In the genomic region with DNA sequence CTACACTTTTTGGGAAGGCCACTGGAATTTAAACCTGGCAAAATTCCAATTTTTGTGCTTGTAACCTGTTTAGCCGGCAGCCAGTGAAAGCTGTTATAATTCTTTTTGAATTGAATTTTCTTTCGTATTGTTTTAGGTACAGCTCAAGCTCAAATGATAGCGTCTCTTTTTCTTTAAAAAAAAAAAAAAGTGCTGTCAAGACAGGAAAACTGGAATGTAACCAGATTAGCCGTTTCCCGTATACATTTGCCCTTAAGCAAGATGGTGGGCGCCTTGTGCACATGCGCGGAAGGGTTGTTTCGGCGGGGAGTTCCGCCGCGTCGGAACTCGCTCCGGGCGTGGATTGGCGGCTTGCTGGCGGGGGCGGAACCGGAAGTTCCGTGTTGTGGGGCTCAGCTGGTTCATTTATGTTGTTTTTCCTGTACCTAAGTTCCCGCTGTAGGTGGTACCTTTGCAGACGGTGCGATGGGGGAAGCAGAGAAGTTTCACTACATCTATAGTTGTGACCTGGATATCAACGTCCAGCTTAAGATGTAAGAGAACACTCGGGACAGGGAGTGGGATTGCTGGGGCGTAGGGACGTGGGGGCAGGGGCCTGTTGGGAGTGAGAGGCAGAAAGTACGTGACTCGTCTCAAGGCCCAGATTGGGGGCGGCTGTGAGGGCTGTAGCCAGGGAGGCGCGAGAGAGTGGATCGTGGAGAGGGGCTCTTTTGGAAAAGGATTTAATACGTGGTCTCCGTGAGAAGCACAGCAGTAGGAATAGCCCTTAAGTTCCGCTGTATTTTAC, we compare ENCODE assay signal across 8 cellular contexts. TPM values are rescaled to one million over a fixed set of nuclear protein-coding genes. Genes with fewer than 3 reads are reported as not detected.
DNase-seq lines count a peak whose midpoint lies in the region; ATAC-seq and TF ChIP-seq lines count a peak whose summit lies in the region.

A gene (plus strand): TSS at position 408 of the 787 bp plus-strand sequence. CDS start 58 bp downstream, at position 466.

- H3K9me3 ChIP-seq in PC-3 (ENCODE audit: low read length) = no peaks in the 10 kb centered on the region
- H3K9me3 ChIP-seq in mucosa of descending colon = no peaks in the 10 kb centered on the region

- H3K4me3 ChIP-seq in PC-3 (ENCODE audit: low read length) (peak within 1 kb of the TSS; percentile 86), mucosa of descending colon (peak within 1 kb of the TSS; percentile 75)

- DNase-seq in DMS114 treated with DMSO at 0.1 percent for 48 hours (lab: John Stamatoyannopoulos, UW; ENCODE audit: unreplicated experiment) = peak; percentile 86
- peak; percentile 86 for DNase-seq in PC-3
- peak; percentile 92 for DNase-seq in activated T-cell treated with anti-CD3 and anti-CD28 coated beads for 48 hours (ENCODE audit: low read depth)
- DNase-seq in epithelial cell of prostate (ENCODE audit: low read depth, low spot score) = peak; percentile 84
- peak; percentile 97 to 98 (median 98) for DNase-seq in mucosa of descending colon
- peak; percentile 96 for DNase-seq in stimulated activated CD8-positive, alpha-beta memory T cell treated with anti-CD3 and anti-CD28 coated beads, Interleukin-4, amount 100 ng/mL, for 24 hours (ENCODE audit: low read depth)

- POLR2A ChIA-PET in PC-3 (lab: Charles Lee; ENCODE audit: unreplicated experiment) = no interaction called here

- H3K79me2 ChIP-seq in PC-3 (ENCODE audit: low read length) = peaks cover 28% of the 10 kb centered on the region

- H3K4me2 ChIP-seq in PC-3 (ENCODE audit: low read length) = peak within 1 kb of the TSS; percentile 86

- no TSS peak for BruUV-seq in PC-3 (replicated peaks; lab: Mats Ljungman, UMichigan)

- no peak for TF ChIP-seq EP300 in Ishikawa (IDR thresholded peaks at IDR 0.05; ENCODE audit: borderline replicate concordance)

- H3K27me3 ChIP-seq in PC-3 (ENCODE audit: low read length) = no peaks in the 10 kb centered on the region

- H3K4me1 ChIP-seq in PC-3 (ENCODE audit: insufficient read depth, low read length) (0 out of 2 replicates have a peak, but pooled peaks cover 3% of the 10 kb centered on the region), mucosa of descending colon (ENCODE audit: low read depth) (no peaks in the 10 kb centered on the region)

- intact Hi-C loops in PC-3 (cut with micrococcal nuclease) (no loop called here), mucosa of descending colon (cut with DNase I, micrococcal nuclease) (no loop called here)

- no peaks in the 10 kb centered on the region for H3K9me2 ChIP-seq in PC-3 (replicated peaks; ENCODE audit: low read length)

- H2AFZ ChIP-seq in PC-3 (ENCODE audit: low read length) = peak within 1 kb of the TSS; percentile 88

- H3K36me3 ChIP-seq in PC-3 (ENCODE audit: low read depth, low read length) (no peaks in the 10 kb centered on the region), mucosa of descending colon (ENCODE audit: low read depth) (no peaks in the 10 kb centered on the region)

- TF ChIP-seq CTCF in PC-3 (conservative IDR thresholded peaks at IDR 0.05; ENCODE audit: low read depth, low read length) (no peak), mucosa of descending colon (IDR thresholded peaks at IDR 0.05) (no peak)

- CTCF ChIA-PET in PC-3 (lab: Charles Lee) = interaction anchor here (0.6 kb wide), 1 partner anchor 75 kb away, joined by 4 read pairs; no protein-coding TSS in a partner anchor

- H4K20me1 ChIP-seq in PC-3 (ENCODE audit: low read length) = no peaks in the 10 kb centered on the region

- peak within 1 kb of the TSS; percentile 83 for H3K9ac ChIP-seq in PC-3 (ENCODE audit: low read length)

- ATAC-seq in GM21576 (IDR thresholded peaks at IDR 0.05; ENCODE audit: unreplicated experiment) (peak; percentile 96), PC-3 (peak; percentile 94), mucosa of descending colon (peak; percentile 100)

- H3K27ac ChIP-seq in PC-3 (ENCODE audit: low read length) = no peak within 1 kb of the TSS
- peak within 1 kb of the TSS; percentile 53 for H3K27ac ChIP-seq in epithelial cell of prostate

- no peaks in the 10 kb centered on the region for H3F3A ChIP-seq in PC-3 (ENCODE audit: low read length, unreplicated experiment)

- no peak for TF ChIP-seq RAD21 in Ishikawa (IDR thresholded peaks at IDR 0.05; ENCODE audit: low read depth)

TF ChIP-seq in Ishikawa, 13 proteins besides CTCF, POLR2A, EP300 and RAD21:
- no peak for TF ChIP-seq EGR1 (IDR thresholded peaks at IDR 0.05)
- TF ChIP-seq YY1 (IDR thresholded peaks at IDR 0.05; ENCODE audit: low read depth) = peak; percentile 95
- TF ChIP-seq FOXM1 (IDR thresholded peaks at IDR 0.05; ENCODE audit: borderline replicate concordance, low read depth) = no peak
- no peak for TF ChIP-seq ZBTB7A (IDR thresholded peaks at IDR 0.05; ENCODE audit: low read depth)
- no peak for TF ChIP-seq TAF1 (IDR thresholded peaks at IDR 0.05; ENCODE audit: low read depth)
- TF ChIP-seq, protein P1, sequence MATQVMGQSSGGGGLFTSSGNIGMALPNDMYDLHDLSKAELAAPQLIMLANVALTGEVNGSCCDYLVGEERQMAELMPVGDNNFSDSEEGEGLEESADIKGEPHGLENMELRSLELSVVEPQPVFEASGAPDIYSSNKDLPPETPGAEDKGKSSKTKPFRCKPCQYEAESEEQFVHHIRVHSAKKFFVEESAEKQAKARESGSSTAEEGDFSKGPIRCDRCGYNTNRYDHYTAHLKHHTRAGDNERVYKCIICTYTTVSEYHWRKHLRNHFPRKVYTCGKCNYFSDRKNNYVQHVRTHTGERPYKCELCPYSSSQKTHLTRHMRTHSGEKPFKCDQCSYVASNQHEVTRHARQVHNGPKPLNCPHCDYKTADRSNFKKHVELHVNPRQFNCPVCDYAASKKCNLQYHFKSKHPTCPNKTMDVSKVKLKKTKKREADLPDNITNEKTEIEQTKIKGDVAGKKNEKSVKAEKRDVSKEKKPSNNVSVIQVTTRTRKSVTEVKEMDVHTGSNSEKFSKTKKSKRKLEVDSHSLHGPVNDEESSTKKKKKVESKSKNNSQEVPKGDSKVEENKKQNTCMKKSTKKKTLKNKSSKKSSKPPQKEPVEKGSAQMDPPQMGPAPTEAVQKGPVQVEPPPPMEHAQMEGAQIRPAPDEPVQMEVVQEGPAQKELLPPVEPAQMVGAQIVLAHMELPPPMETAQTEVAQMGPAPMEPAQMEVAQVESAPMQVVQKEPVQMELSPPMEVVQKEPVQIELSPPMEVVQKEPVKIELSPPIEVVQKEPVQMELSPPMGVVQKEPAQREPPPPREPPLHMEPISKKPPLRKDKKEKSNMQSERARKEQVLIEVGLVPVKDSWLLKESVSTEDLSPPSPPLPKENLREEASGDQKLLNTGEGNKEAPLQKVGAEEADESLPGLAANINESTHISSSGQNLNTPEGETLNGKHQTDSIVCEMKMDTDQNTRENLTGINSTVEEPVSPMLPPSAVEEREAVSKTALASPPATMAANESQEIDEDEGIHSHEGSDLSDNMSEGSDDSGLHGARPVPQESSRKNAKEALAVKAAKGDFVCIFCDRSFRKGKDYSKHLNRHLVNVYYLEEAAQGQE (IDR thresholded peaks at IDR 0.05; ENCODE audit: low read depth) = no peak
- TF ChIP-seq, protein P2, sequence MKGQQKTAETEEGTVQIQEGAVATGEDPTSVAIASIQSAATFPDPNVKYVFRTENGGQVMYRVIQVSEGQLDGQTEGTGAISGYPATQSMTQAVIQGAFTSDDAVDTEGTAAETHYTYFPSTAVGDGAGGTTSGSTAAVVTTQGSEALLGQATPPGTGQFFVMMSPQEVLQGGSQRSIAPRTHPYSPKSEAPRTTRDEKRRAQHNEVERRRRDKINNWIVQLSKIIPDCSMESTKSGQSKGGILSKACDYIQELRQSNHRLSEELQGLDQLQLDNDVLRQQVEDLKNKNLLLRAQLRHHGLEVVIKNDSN (IDR thresholded peaks at IDR 0.05) = no peak
- TF ChIP-seq CREB1 (IDR thresholded peaks at IDR 0.05; ENCODE audit: low read depth) = 0 out of 2 replicates have a peak, but pooled peaks have one; percentile 59
- TF ChIP-seq, protein P3, sequence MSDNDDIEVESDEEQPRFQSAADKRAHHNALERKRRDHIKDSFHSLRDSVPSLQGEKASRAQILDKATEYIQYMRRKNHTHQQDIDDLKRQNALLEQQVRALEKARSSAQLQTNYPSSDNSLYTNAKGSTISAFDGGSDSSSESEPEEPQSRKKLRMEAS (IDR thresholded peaks at IDR 0.05) = peak; percentile 51; the same call in 1 of the 2 replicates
- no peak; the same call in 1 of the 2 replicates for TF ChIP-seq NFIC (IDR thresholded peaks at IDR 0.05)
- 0 out of 2 replicates have a peak, but pooled peaks have one; percentile 2 for TF ChIP-seq TCF12 (IDR thresholded peaks at IDR 0.05; ENCODE audit: low read depth)

RNA-seq across cellular contexts. Expression of the gene that starts here (rescaled TPM):
- total RNA-seq in PC-3 (2014; rRNA removed) = 13.4 and 25.9 TPM in 2 replicates
- 10 to 100 TPM; 46.2 to 57.1 (median 53.4) TPM for total RNA-seq in mucosa of descending colon
